In the genomic region with DNA sequence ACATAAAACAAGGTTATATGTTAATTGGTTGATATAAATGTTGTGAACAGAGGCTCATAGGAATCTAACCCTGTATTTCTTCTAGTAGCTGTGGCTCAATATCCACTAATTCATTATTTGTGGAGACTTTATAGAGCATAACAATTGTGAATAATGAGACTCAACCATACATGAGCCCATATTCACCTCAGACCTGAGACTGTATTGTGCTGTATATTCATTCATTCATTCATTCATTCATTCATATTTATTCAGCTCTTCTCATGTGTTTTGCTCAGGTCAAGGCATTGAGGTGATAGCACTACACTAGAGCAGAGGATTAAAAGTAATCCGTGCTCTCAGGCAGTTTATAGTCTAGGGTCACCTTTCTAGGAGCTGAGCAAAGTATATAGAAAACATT, we compare ENCODE assay signal across 11 cellular contexts.
"Had no signal": no experiment of that assay in that cellular context is flagged by ENCODE, and none has a peak within 500 bp of the region (broad histone marks: within the 10 kb centered on the region; RNA-seq: fewer than 3 reads in every experiment).

No MANE protein-coding gene starts in this region.

- ATAC-seq: GM23338, HCT116 had no signal

- H3K9ac ChIP-seq: GM23248 had no signal

- FAIRE-seq: H1, H54 had no signal

- DNase-seq: GM23248, GOT3, H7, H9, HCEC 1CT, HFFc6 had no signal

- H3K9me3 ChIP-seq: HAP-1 had no signal

- H3K27ac ChIP-seq: GM23248 had no signal

- H3K4me3 ChIP-seq: GM23248, GM23338, HAP-1 had no signal

- H3K4me1 ChIP-seq: HAP-1 had no signal

- H3K36me3 ChIP-seq: HAP-1 had no signal

- H3K4me2 ChIP-seq: GM23338 had no signal

- H2AFZ ChIP-seq: GM23248, GM23338 had no signal
